In the genomic region with DNA sequence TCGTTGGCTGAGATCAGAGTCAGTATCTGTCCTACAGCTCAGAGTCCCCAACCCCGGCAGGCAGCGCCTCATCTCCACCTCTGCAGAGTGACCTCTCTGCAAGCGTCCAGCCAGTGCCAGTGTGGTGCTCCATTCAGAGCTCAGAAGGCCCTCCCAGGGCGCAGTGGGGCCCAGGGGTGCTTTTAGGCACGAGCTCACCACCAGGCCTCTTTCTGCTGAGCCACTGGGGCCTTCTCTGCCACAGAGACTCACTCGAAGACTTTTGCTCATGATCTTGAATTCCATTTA, we compare ENCODE assay signal across 1 cellular context.
TF ChIP-seq lines count a peak whose summit lies in the region.

No MANE protein-coding gene starts in this region.

TF ChIP-seq in HepG2, 621 proteins besides CTCF, POLR2A, EP300 and RAD21 (continued from another document):
- TF ChIP-seq, protein P1, sequence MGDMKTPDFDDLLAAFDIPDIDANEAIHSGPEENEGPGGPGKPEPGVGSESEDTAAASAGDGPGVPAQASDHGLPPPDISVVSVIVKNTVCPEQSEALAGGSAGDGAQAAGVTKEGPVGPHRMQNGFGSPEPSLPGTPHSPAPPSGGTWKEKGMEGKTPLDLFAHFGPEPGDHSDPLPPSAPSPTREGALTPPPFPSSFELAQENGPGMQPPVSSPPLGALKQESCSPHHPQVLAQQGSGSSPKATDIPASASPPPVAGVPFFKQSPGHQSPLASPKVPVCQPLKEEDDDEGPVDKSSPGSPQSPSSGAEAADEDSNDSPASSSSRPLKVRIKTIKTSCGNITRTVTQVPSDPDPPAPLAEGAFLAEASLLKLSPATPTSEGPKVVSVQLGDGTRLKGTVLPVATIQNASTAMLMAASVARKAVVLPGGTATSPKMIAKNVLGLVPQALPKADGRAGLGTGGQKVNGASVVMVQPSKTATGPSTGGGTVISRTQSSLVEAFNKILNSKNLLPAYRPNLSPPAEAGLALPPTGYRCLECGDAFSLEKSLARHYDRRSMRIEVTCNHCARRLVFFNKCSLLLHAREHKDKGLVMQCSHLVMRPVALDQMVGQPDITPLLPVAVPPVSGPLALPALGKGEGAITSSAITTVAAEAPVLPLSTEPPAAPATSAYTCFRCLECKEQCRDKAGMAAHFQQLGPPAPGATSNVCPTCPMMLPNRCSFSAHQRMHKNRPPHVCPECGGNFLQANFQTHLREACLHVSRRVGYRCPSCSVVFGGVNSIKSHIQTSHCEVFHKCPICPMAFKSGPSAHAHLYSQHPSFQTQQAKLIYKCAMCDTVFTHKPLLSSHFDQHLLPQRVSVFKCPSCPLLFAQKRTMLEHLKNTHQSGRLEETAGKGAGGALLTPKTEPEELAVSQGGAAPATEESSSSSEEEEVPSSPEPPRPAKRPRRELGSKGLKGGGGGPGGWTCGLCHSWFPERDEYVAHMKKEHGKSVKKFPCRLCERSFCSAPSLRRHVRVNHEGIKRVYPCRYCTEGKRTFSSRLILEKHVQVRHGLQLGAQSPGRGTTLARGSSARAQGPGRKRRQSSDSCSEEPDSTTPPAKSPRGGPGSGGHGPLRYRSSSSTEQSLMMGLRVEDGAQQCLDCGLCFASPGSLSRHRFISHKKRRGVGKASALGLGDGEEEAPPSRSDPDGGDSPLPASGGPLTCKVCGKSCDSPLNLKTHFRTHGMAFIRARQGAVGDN (CRISPR knock-in tag; IDR thresholded peaks at IDR 0.05), result no peak
- no peak for TF ChIP-seq THAP11 (CRISPR knock-in tag; IDR thresholded peaks at IDR 0.05)
- TF ChIP-seq GLI4 (CRISPR knock-in tag; IDR thresholded peaks at IDR 0.05; ENCODE audit: borderline replicate concordance), result no peak
- TF ChIP-seq, protein P2, sequence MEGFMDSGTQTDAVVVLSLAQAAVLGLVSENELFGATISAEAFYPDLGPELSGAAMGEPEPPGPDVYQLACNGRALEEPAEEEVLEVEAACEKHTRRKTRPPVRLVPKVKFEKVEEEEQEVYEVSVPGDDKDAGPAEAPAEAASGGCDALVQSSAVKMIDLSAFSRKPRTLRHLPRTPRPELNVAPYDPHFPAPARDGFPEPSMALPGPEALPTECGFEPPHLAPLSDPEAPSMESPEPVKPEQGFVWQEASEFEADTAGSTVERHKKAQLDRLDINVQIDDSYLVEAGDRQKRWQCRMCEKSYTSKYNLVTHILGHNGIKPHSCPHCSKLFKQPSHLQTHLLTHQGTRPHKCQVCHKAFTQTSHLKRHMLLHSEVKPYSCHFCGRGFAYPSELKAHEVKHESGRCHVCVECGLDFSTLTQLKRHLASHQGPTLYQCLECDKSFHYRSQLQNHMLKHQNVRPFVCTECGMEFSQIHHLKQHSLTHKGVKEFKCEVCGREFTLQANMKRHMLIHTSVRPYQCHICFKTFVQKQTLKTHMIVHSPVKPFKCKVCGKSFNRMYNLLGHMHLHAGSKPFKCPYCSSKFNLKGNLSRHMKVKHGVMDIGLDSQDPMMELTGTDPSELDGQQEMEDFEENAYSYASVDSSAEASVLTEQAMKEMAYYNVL (CRISPR knock-in tag; IDR thresholded peaks at IDR 0.05; ENCODE audit: borderline replicate concordance), result no peak
- TF ChIP-seq KAT8 (CRISPR knock-in tag; IDR thresholded peaks at IDR 0.05), result no peak
- no peak for TF ChIP-seq ZNF33A (CRISPR knock-in tag; IDR thresholded peaks at IDR 0.05; ENCODE audit: borderline replicate concordance)
TF ChIP-seq in HepG2: peak in this region for 0.
